27 cellular contexts compared by ENCODE assay signal in the genomic region with DNA sequence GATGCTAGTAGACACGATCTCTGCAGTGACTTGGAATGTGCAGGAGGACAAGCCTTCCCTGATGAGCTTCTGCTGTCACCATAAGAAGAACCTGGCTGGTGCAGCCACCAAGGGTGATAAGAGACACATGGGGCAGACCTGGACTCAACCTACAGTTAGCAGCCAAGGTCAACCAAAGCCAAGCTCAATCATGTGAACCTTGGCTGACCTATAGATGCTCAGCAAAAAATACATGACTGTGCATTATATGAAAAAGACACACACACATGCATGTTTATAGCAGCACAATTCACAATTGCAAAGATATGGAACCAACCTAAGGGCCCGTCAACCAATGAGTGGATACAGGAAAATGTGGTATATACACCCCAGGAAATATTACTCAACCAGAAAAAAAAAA.
DNase-seq lines count a peak whose midpoint lies in the region; ATAC-seq, FAIRE-seq and TF ChIP-seq lines count a peak whose summit lies in the region.
"Had no signal": no experiment of that assay in that cellular context is flagged by ENCODE, and none has a peak within 500 bp of the region (broad histone marks: within the 10 kb centered on the region; RNA-seq: fewer than 3 reads in every experiment).

No MANE protein-coding gene starts in this region.

- H3K9ac ChIP-seq in HepG2 (ENCODE audit: insufficient read depth, low read depth, low read length) (no peak overlapping the region), K562 (ENCODE audit: insufficient read depth in 1 of 2, low read depth in 2 of 2, low read length in 2 of 2) (no peak overlapping the region)
- H3K9ac ChIP-seq: BLaER1 had no signal

- H3K4me1 ChIP-seq in HepG2 (ENCODE audit: insufficient read depth, low read length) (peaks cover 4% of the 10 kb centered on the region), right lobe of liver (no peaks in the 10 kb centered on the region), K562 (replicated peaks in 1 of 2; ENCODE audit: control insufficient read depth in 2 of 2, insufficient read depth in 2 of 2, low read length in 2 of 2) (no peaks in the 10 kb centered on the region)

- H3K27ac ChIP-seq in HepG2 (ENCODE audit: extremely low read length, insufficient read depth, low read length): no peak overlapping the region
- H3K27ac ChIP-seq in right lobe of liver: no peak overlapping the region
- H3K27ac ChIP-seq in K562 (ENCODE audit: extremely low read depth, low read depth, low read length): no peak overlapping the region
- H3K27ac ChIP-seq: 22Rv1, BLaER1 had no signal

- H3K4me3 Mint-ChIP-seq in neural crest cell: no peak overlapping the region
- H3K4me3 Mint-ChIP-seq: CD14-positive monocyte; CD4-positive, alpha-beta memory T cell; CD4-positive, CD25-positive, alpha-beta regulatory T cell; CD8-positive, alpha-beta memory T cell had no signal

- peaks cover 5% of the 10 kb centered on the region for H3K36me3 Mint-ChIP-seq in neural crest cell (ENCODE audit: low read depth)
- H3K36me3 Mint-ChIP-seq: CD14-positive monocyte; CD4-positive, alpha-beta memory T cell; CD4-positive, CD25-positive, alpha-beta regulatory T cell; CD8-positive, alpha-beta memory T cell had no signal

- TF ChIP-seq POLR2A in HepG2 (IDR thresholded peaks at IDR 0.05; ENCODE audit: insufficient read depth in 1 of 2, low read depth in 2 of 2, low read length in 2 of 2) (no peak), right lobe of liver (IDR thresholded peaks at IDR 0.05) (no peak), K562 (conservative IDR thresholded peaks at IDR 0.05) (no peak)

- peak overlapping the region; percentile 5 for H3K27ac Mint-ChIP-seq in neural crest cell (ENCODE audit: unreplicated experiment)
- H3K27ac Mint-ChIP-seq: CD14-positive monocyte; CD4-positive, alpha-beta memory T cell; CD4-positive, CD25-positive, alpha-beta regulatory T cell; CD8-positive, alpha-beta memory T cell had no signal

- CTCF ChIA-PET in HepG2 (lab: Yijun Ruan, JAX; ENCODE audit: low intra/inter-chr PET ratio, low total read pairs) (no interaction called here), K562 (lab: Yijun Ruan, JAX; ENCODE audit: low intra/inter-chr PET ratio) (no interaction called here)

- H3K36me3 ChIP-seq in HepG2 (replicated peaks in 1 of 2; ENCODE audit: control insufficient read depth in 1 of 2, insufficient read depth in 2 of 2, low read length in 2 of 2): no peaks in the 10 kb centered on the region
- H3K36me3 ChIP-seq in right lobe of liver: no peaks in the 10 kb centered on the region
- H3K36me3 ChIP-seq in K562 (ENCODE audit: control insufficient read depth, insufficient read depth, low read length): no peaks in the 10 kb centered on the region
- H3K36me3 ChIP-seq: BE2C, BLaER1 had no signal

- no peak for ATAC-seq in HepG2
- ATAC-seq in right lobe of liver: no peak
- ATAC-seq in K562: no peak
- ATAC-seq in GM19023 (IDR thresholded peaks at IDR 0.05; ENCODE audit: unreplicated experiment): no peak
- ATAC-seq: GM12878 had no signal

- TF ChIP-seq EP300 in HepG2 (IDR thresholded peaks at IDR 0.05; ENCODE audit: low read depth in 2 of 2, low read length in 2 of 2) (no peak), HepG2 (CRISPR knock-in tag; IDR thresholded peaks at IDR 0.05; ENCODE audit: borderline replicate concordance) (no peak), K562 (IDR thresholded peaks at IDR 0.05; ENCODE audit: low read length) (no peak)

- no peak overlapping the region for H2AFZ ChIP-seq in HepG2 (ENCODE audit: low read length)
- H2AFZ ChIP-seq in K562 (ENCODE audit: low read depth, low read length): no peak overlapping the region

- no TSS peak for BruUV-seq in HepG2 (replicated peaks; lab: Mats Ljungman, UMichigan)
- BruUV-seq in K562 (replicated peaks; lab: Mats Ljungman, UMichigan): no TSS peak

- intact Hi-C loops in HepG2 (cut with micrococcal nuclease; ENCODE audit: unreplicated experiment): loop anchor here (10.0 kb wide), 1 partner anchor 57 kb away; no protein-coding TSS in a partner anchor
- intact Hi-C loops in right lobe of liver (cut with DNase I): no loop called here
- intact Hi-C loops in K562 (cut with micrococcal nuclease): no loop called here

- no peaks in the 10 kb centered on the region for H3K9me1 ChIP-seq in K562 (ENCODE audit: control insufficient read depth, insufficient read depth, low read length)

- H3K9me3 ChIP-seq in HepG2 (ENCODE audit: low read length) (no peaks in the 10 kb centered on the region), right lobe of liver (no peaks in the 10 kb centered on the region), K562 (replicated peaks; ENCODE audit: control insufficient read depth, insufficient read depth, low read depth, low read length) (no peaks in the 10 kb centered on the region)
- H3K9me3 ChIP-seq: BE2C, BLaER1 had no signal

- H3K4me2 ChIP-seq in HepG2 (ENCODE audit: low read depth, low read length) (no peak overlapping the region), K562 (ENCODE audit: insufficient read depth, low read length) (no peak overlapping the region)
- H3K4me2 ChIP-seq: BLaER1 had no signal

- POLR2A ChIA-PET in HepG2 (lab: Yijun Ruan, JAX): no interaction called here
- POLR2A ChIA-PET in K562 (lab: Yijun Ruan, JAX): no interaction called here

- FAIRE-seq in HepG2 (lab: Jason Lieb, UNC) (no peak), K562 (lab: Jason Lieb, UNC) (no peak)
- FAIRE-seq: GM12878, GM12892, GM18507, GM19239 had no signal

- H3K4me1 Mint-ChIP-seq in neural crest cell: peaks cover 10% of the 10 kb centered on the region
- H3K4me1 Mint-ChIP-seq: CD14-positive monocyte; CD4-positive, alpha-beta memory T cell; CD4-positive, CD25-positive, alpha-beta regulatory T cell; CD8-positive, alpha-beta memory T cell had no signal

- 9% methylated on average over 2 of the region's 2 CpGs for WGBS in HepG2 (ENCODE audit: low lambda C conversion rate)
- WGBS in right lobe of liver (ENCODE audit: insufficient coverage, low coverage, low lambda C conversion rate, missing lambda C conversion rate): 92% methylated on average over 2 of the region's 2 CpGs
- 9% methylated on average over 2 of the region's 2 CpGs for WGBS in K562 (ENCODE audit: insufficient coverage, low coverage, missing lambda C conversion rate)

- no peak for DNase-seq in HepG2 (ENCODE audit: low spot score)
- no peak for DNase-seq in right lobe of liver
- no peak for DNase-seq in K562 (ENCODE audit: extremely low read depth in 1 of 4, low spot score in 3 of 4)
- no peak for DNase-seq in neural crest cell (ENCODE audit: low read depth, low spot score)
- no peak for DNase-seq in activated CD8-positive, alpha-beta memory T cell treated with anti-CD3 and anti-CD28 coated beads for 24 hours
- DNase-seq: ACHN; BE2C; C1 segment of cervical spinal cord; CD4-positive, alpha-beta memory T cell; CD4-positive, CD25-positive, alpha-beta regulatory T cell; CD8-positive, alpha-beta memory T cell; COR-L47; DMS 273 treated with DMSO at 0.1 percent for 48 hours; DMS153; DMS53; DMS79; DND-41; EL; GDM1 had no signal

- in situ Hi-C loops in HepG2 (cut with HindIII; ENCODE audit: extremely low pct_ligation_motif_present, low pct_unique_long_range_greater_than_20kb) (no loop called here), K562 (cut with MboI) (no loop called here)

- no peaks in the 10 kb centered on the region for H3K27me3 Mint-ChIP-seq in neural crest cell (ENCODE audit: low read depth)
- H3K27me3 Mint-ChIP-seq: CD4-positive, CD25-positive, alpha-beta regulatory T cell had no signal

- no peaks in the 10 kb centered on the region for H3K79me2 ChIP-seq in HepG2 (ENCODE audit: insufficient read depth, low read length)
- H3K79me2 ChIP-seq in K562 (ENCODE audit: control insufficient read depth, insufficient read depth, low read length): no peaks in the 10 kb centered on the region

- no peak for TF ChIP-seq RAD21 in HepG2 (CRISPR knock-in tag; IDR thresholded peaks at IDR 0.05)
- TF ChIP-seq RAD21 in K562 (CRISPR knock-in tag; conservative IDR thresholded peaks at IDR 0.05 in 1 of 2, IDR thresholded peaks at IDR 0.05 in 1 of 2): no peak

- H3K27me3 ChIP-seq in HepG2 (ENCODE audit: control insufficient read depth in 1 of 2, insufficient read depth in 2 of 2, low read length in 2 of 2): no peaks in the 10 kb centered on the region
- H3K27me3 ChIP-seq in right lobe of liver: no peaks in the 10 kb centered on the region
- H3K27me3 ChIP-seq in K562 (ENCODE audit: control insufficient read depth in 2 of 2, insufficient read depth in 2 of 2, low read length in 2 of 2): peaks cover 0 to 5% of the 10 kb centered on the region in 2 experiments; a peak in 3 of 5 replicates
- H3K27me3 ChIP-seq: BLaER1 had no signal

- TF ChIP-seq CTCF in HepG2 (CRISPR knock-in tag; IDR thresholded peaks at IDR 0.05) (no peak), right lobe of liver (IDR thresholded peaks at IDR 0.05) (no peak), K562 (IDR thresholded peaks at IDR 0.05 in 2 of 3, conservative IDR thresholded peaks at IDR 0.05 in 1 of 3; ENCODE audit: insufficient read depth in 2 of 3, low read depth in 1 of 3, low read length in 3 of 3) (no peak), neural crest cell (conservative IDR thresholded peaks at IDR 0.05) (no peak)

- H4K20me1 ChIP-seq in HepG2 (ENCODE audit: insufficient read depth, low read length) (no peaks in the 10 kb centered on the region), K562 (replicated peaks; ENCODE audit: control insufficient read depth, insufficient read depth, low read length) (no peaks in the 10 kb centered on the region)
- H4K20me1 ChIP-seq: BLaER1 had no signal

- H3K4me3 ChIP-seq in HepG2 (replicated peaks in 1 of 3; ENCODE audit: insufficient read depth in 1 of 3, low read depth in 2 of 3, low read length in 3 of 3) (no peak overlapping the region), right lobe of liver (no peak overlapping the region), K562 (no peak overlapping the region)
- H3K4me3 ChIP-seq: BLaER1, GM12878 had no signal

- no peaks in the 10 kb centered on the region for H3K9me3 Mint-ChIP-seq in neural crest cell
- H3K9me3 Mint-ChIP-seq: CD4-positive, alpha-beta memory T cell; CD4-positive, CD25-positive, alpha-beta regulatory T cell; CD8-positive, alpha-beta memory T cell had no signal

TF ChIP-seq in HepG2, 621 proteins besides CTCF, POLR2A, EP300 and RAD21 (continues in another document):
- no peak for TF ChIP-seq ZNF30 (CRISPR knock-in tag; IDR thresholded peaks at IDR 0.05)
- TF ChIP-seq NFE2L2 (IDR thresholded peaks at IDR 0.05; ENCODE audit: low read length): peak; percentile 76
- peak; percentile 63 to 67 for TF ChIP-seq MAFK (conservative IDR thresholded peaks at IDR 0.05 in 1 of 2, IDR thresholded peaks at IDR 0.05 in 1 of 2; ENCODE audit: low read length in 2 of 2)

TF ChIP-seq in K562, 482 proteins besides CTCF, POLR2A, EP300 and RAD21:
- TF ChIP-seq ZNF316 (IDR thresholded peaks at IDR 0.05) (peak; percentile 77), ILK (tag; IDR thresholded peaks at IDR 0.05; ENCODE audit: borderline replicate concordance, low read depth) (no peak), SRSF9 (IDR thresholded peaks at IDR 0.05; ENCODE audit: borderline replicate concordance, low read depth, low read length) (no peak), C11orf30 (IDR thresholded peaks at IDR 0.05; ENCODE audit: low read depth) (peak; percentile 36; the same call in 1 of the 2 replicates), POLR2G (IDR thresholded peaks at IDR 0.05; ENCODE audit: low read depth, low read length) (no peak), MAFF (IDR thresholded peaks at IDR 0.05; ENCODE audit: low read length) (peak; percentile 12; the same call in 1 of the 2 replicates), MAFG (tag; conservative IDR thresholded peaks at IDR 0.05) (peak; percentile 72)
